ENCODE assay signal across 9 cellular contexts in the genomic region with DNA sequence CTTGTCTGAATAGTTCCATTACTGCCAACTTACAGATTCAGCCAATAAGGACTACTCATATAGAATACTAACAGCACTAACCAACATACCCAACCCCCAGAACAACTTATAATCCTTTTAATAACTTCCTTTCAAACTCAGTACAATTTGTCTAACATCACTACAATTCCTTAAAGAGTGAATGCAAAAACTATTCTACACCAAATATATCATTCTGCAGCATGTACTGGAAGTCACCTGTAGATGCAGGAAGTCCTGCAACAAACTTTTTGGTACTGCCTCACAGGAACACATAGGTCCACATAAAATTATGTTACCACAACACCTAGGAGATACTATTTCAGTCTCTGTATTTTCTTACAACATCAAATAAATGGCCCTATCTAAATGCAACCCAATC. TPM values are rescaled to one million over a fixed set of nuclear protein-coding genes. Genes with fewer than 3 reads are reported as not detected.
DNase-seq lines count a peak whose midpoint lies in the region; ATAC-seq and TF ChIP-seq lines count a peak whose summit lies in the region.
"Had no signal": no experiment of that assay in that cellular context is flagged by ENCODE, and none has a peak within 500 bp of the region (broad histone marks: within the 10 kb centered on the region; RNA-seq: fewer than 3 reads in every experiment).

No MANE protein-coding gene starts in this region.

- H3K79me2 ChIP-seq in OCI-LY7 (ENCODE audit: insufficient read depth, low read depth, low read length) = peaks cover 84% of the 10 kb centered on the region

- H4K20me1 ChIP-seq in OCI-LY7 (ENCODE audit: insufficient read depth, low read length) = peaks cover 62% of the 10 kb centered on the region

- peaks cover 57% of the 10 kb centered on the region for H3K36me3 ChIP-seq in CD4-positive, alpha-beta memory T cell (ENCODE audit: insufficient read depth, low read length)
- H3K36me3 ChIP-seq in OCI-LY7 (ENCODE audit: insufficient read depth, low read length) (peaks cover 71% of the 10 kb centered on the region), neutrophil (peaks cover 61% of the 10 kb centered on the region)

- peak overlapping the region; percentile 92 to 99 (median 96) for H3K4me3 Mint-ChIP-seq in CD4-positive, alpha-beta memory T cell
- peak overlapping the region; percentile 99 for H3K4me3 Mint-ChIP-seq in endothelial cell (ENCODE audit: unreplicated experiment)

- no peak for DNase-seq in CD4-positive, alpha-beta memory T cell
- DNase-seq in OCI-LY7 (ENCODE audit: low spot score) = no peak
- no peak for DNase-seq in endothelial cell (ENCODE audit: low spot score)
- DNase-seq in cortex of kidney (lab: John Stamatoyannopoulos, UW) = no peak
- no peak for DNase-seq in foreskin melanocyte
- no peak for DNase-seq in stimulated activated CD4-positive, alpha-beta T cell treated with anti-CD3 and anti-CD28 coated beads, Interleukin-12 subunit alpha, Interleukin-12 subunit beta, amount 100 ng/mL, for 4 hours
- DNase-seq: activated CD8-positive, alpha-beta memory T cell treated with anti-CD3 and anti-CD28 coated beads for 24 hours had no signal

- intact Hi-C loops in CD4-positive, alpha-beta memory T cell (cut with micrococcal nuclease) = no loop called here
- intact Hi-C loops in OCI-LY7 (cut with micrococcal nuclease; ENCODE audit: unreplicated experiment) = loop anchor here (2.0 kb wide), 1 partner anchor 13 kb away; no protein-coding TSS in a partner anchor

- H3K27me3 ChIP-seq in CD4-positive, alpha-beta memory T cell (ENCODE audit: insufficient read depth, low read length) = no peaks in the 10 kb centered on the region
- H3K27me3 ChIP-seq in neutrophil = no peaks in the 10 kb centered on the region

- peaks cover 57 to 77% of the 10 kb centered on the region in 2 donors for H3K36me3 Mint-ChIP-seq in CD4-positive, alpha-beta memory T cell
- peaks cover 49% of the 10 kb centered on the region for H3K36me3 Mint-ChIP-seq in endothelial cell (ENCODE audit: low read depth, unreplicated experiment)

- H3K9me3 ChIP-seq in CD4-positive, alpha-beta memory T cell (ENCODE audit: control insufficient read depth in 1 of 2, low read length in 2 of 2) = no peaks in the 10 kb centered on the region
- H3K9me3 ChIP-seq in OCI-LY7 (ENCODE audit: low read length) (no peaks in the 10 kb centered on the region), neutrophil (no peaks in the 10 kb centered on the region)

- H3K4me3 ChIP-seq in CD4-positive, alpha-beta memory T cell (ENCODE audit: low read length in 2 of 2) = peak overlapping the region; percentile 69 to 87
- H3K4me3 ChIP-seq in OCI-LY7 (ENCODE audit: low read depth, low read length, poor library complexity, severe bottlenecking) (peak overlapping the region; percentile 88), neutrophil (ENCODE audit: low read depth in 1 of 2, low read length in 1 of 2) (peak overlapping the region; percentile 98)

- TF ChIP-seq CTCF in OCI-LY7 (conservative IDR thresholded peaks at IDR 0.05; ENCODE audit: low read length) = no peak
- TF ChIP-seq CTCF in endothelial cell (IDR thresholded peaks at IDR 0.05; ENCODE audit: unreplicated experiment) = no peak
- TF ChIP-seq CTCF in neutrophil (IDR thresholded peaks at IDR 0.05) = no peak

- no TSS peak for BruUV-seq in OCI-LY7 (replicated peaks; lab: Mats Ljungman, UMichigan)

- H3K27ac Mint-ChIP-seq in CD4-positive, alpha-beta memory T cell = peak overlapping the region; percentile 53 to 100 (median 100)
- peak overlapping the region; percentile 99 for H3K27ac Mint-ChIP-seq in endothelial cell (ENCODE audit: unreplicated experiment)

- CTCF ChIA-PET in CD4-positive, alpha-beta memory T cell (lab: Charles Lee; ENCODE audit: partially characterized antibody) = no interaction called here
- CTCF ChIA-PET in OCI-LY7 (lab: Charles Lee; ENCODE audit: unreplicated experiment) = no interaction called here

- ATAC-seq in GM18870 (IDR thresholded peaks at IDR 0.05; ENCODE audit: unreplicated experiment) = no peak

- POLR2A ChIA-PET in CD4-positive, alpha-beta memory T cell (lab: Charles Lee; ENCODE audit: partially characterized antibody) = no interaction called here
- POLR2A ChIA-PET in OCI-LY7 (lab: Charles Lee) = no interaction called here

- peaks cover 51 to 83% (median 62%) of the 10 kb centered on the region in 4 donors for H3K4me1 Mint-ChIP-seq in CD4-positive, alpha-beta memory T cell
- H3K4me1 Mint-ChIP-seq in endothelial cell (ENCODE audit: unreplicated experiment) = peaks cover 44% of the 10 kb centered on the region

- H3K27ac ChIP-seq in CD4-positive, alpha-beta memory T cell (ENCODE audit: low read depth, low read length) = peak overlapping the region; percentile 100
- H3K27ac ChIP-seq in OCI-LY7 (ENCODE audit: low read depth, low read length, poor library complexity, severe bottlenecking) = no peak overlapping the region
- peak overlapping the region; percentile 99 for H3K27ac ChIP-seq in neutrophil

- H3K9me2 ChIP-seq in OCI-LY7 (ENCODE audit: insufficient read depth, low read length) = no peaks in the 10 kb centered on the region

- no peak overlapping the region for H2AFZ ChIP-seq in OCI-LY7 (ENCODE audit: low read length)

- peaks cover 79% of the 10 kb centered on the region for H3K4me1 ChIP-seq in CD4-positive, alpha-beta memory T cell (ENCODE audit: insufficient read depth, low read length)
- H3K4me1 ChIP-seq in OCI-LY7 (ENCODE audit: insufficient read depth, low read length, poor library complexity, severe bottlenecking) (peaks cover 58% of the 10 kb centered on the region), neutrophil (ENCODE audit: control insufficient read depth in 1 of 2, insufficient read depth in 1 of 2, low read depth in 1 of 2, low read length in 1 of 2) (peaks cover 63 to 72% of the 10 kb centered on the region in 2 experiments)

- H3K27me3 Mint-ChIP-seq in CD4-positive, alpha-beta memory T cell = no peaks in the 10 kb centered on the region
- peaks cover 25% of the 10 kb centered on the region for H3K27me3 Mint-ChIP-seq in endothelial cell (ENCODE audit: unreplicated experiment)

- H3K9me3 Mint-ChIP-seq in CD4-positive, alpha-beta memory T cell = peaks cover 0 to 2% (median 0%) of the 10 kb centered on the region in 8 donors
- H3K9me3 Mint-ChIP-seq in endothelial cell (ENCODE audit: unreplicated experiment) = no peaks in the 10 kb centered on the region

- peak overlapping the region; percentile 94 for H3K4me2 ChIP-seq in OCI-LY7 (ENCODE audit: low read length)

RNA-seq across cellular contexts. Expression of a gene that starts 2.1 kb away (rescaled TPM):
- total RNA-seq in CD4-positive, alpha-beta memory T cell = 100 to 1,000 TPM; 327 to 330 TPM
- polyA plus RNA-seq in CD4-positive, alpha-beta memory T cell = 10 to 100 TPM; 62.7 to 69.7 TPM
- 221 and 280 TPM in 2 replicates for total RNA-seq in OCI-LY7 (2014; rRNA removed; shearing (Covaris generic))
- total RNA-seq in OCI-LY7 (2022) (158 and 190 TPM in 2 replicates), endothelial cell (ENCODE audit: unreplicated experiment) (132 TPM)
